In the genomic region with DNA sequence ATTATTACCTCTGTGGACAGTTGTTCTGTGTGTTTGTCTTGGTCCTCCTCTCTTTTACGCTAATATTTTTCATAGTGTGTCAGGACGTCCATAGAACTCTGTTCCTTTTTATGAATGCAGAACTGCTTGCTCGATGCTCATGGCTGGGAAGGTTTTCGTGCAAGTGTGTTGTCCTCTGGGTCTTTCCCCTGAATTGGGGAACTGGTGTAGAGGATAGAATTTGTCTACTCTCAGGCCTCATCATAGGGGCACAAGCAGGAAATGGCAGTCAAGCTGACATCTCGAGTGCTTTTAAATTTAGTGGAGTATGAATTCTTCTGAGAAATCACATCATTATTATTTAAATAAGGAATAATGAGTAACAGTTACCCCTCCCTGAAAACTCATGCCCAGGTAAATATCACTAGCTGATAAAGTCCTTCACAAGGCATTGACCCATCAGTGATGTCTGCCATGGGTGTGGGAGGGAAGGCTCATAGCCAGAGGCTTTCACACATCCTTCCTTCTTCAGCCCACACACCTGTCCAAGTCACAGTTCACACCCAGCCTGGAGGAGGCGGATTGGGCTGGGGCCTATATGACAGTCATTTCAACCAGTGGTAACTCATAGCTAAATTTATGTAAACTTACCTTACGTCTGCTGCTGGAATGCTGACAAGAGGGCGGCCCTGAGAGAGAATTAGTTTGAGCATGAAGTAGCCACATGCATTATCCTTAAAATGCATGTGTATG, we compare ENCODE assay signal across 23 cellular contexts.
DNase-seq lines count a peak whose midpoint lies in the region; ATAC-seq and TF ChIP-seq lines count a peak whose summit lies in the region.
"Had no signal": no experiment of that assay in that cellular context is flagged by ENCODE, and none has a peak within 500 bp of the region (broad histone marks: within the 10 kb centered on the region; RNA-seq: fewer than 3 reads in every experiment).

No MANE protein-coding gene starts in this region.

- no peak overlapping the region for H3K4me3 Mint-ChIP-seq in activated naive CD8-positive, alpha-beta T cell treated with anti-CD3 and anti-CD28 coated beads, Interleukin-2, amount 50 U/mL, for 24 hours
- H3K4me3 Mint-ChIP-seq: HFFc6, nephron progenitor cell, WTC11 had no signal

- DNase-seq in GM12865 (ENCODE audit: low read depth) (peak; percentile 47), KG1 (lab: John Stamatoyannopoulos, UW) (no peak), NCI-H1092 (lab: John Stamatoyannopoulos, UW) (no peak), GM10266 (ENCODE audit: extremely low spot score) (no peak)
- DNase-seq in activated naive CD8-positive, alpha-beta T cell treated with anti-CD3 and anti-CD28 coated beads, Interleukin-2, amount 50 U/mL, for 24 hours, result no peak
- DNase-seq: Caco-2; cerebellar nuclear complex; effector CD8-positive, alpha-beta T cell; esophagus squamous epithelium; left lung; midbrain; NCI-H748 treated with DMSO at 0.1 percent for 48 hours; nephron progenitor cell; PC-9; T-helper 2 cell; upper lobe of left lung had no signal

- no peaks in the 10 kb centered on the region for H3K36me3 Mint-ChIP-seq in activated naive CD8-positive, alpha-beta T cell treated with anti-CD3 and anti-CD28 coated beads, Interleukin-2, amount 50 U/mL, for 24 hours (ENCODE audit: low read depth)
- H3K36me3 Mint-ChIP-seq: WTC11 had no signal

- peak; percentile 73 for ATAC-seq in GM18502 (IDR thresholded peaks at IDR 0.05; ENCODE audit: poor library complexity, unreplicated experiment)
- peak; percentile 72 for ATAC-seq in HG02870 (IDR thresholded peaks at IDR 0.05; ENCODE audit: unreplicated experiment)
- peak; percentile 69 for ATAC-seq in activated naive CD8-positive, alpha-beta T cell treated with anti-CD3 and anti-CD28 coated beads, Interleukin-2, amount 50 U/mL, for 24 hours
- no peak for ATAC-seq in HG03039 (IDR thresholded peaks at IDR 0.05; ENCODE audit: unreplicated experiment)
- ATAC-seq: left lung, WTC11 had no signal

- peaks cover 11% of the 10 kb centered on the region for H3K4me1 Mint-ChIP-seq in activated naive CD8-positive, alpha-beta T cell treated with anti-CD3 and anti-CD28 coated beads, Interleukin-2, amount 50 U/mL, for 24 hours
- H3K4me1 Mint-ChIP-seq: nephron progenitor cell, WTC11 had no signal

- H3K9me3 Mint-ChIP-seq in activated naive CD8-positive, alpha-beta T cell treated with anti-CD3 and anti-CD28 coated beads, Interleukin-2, amount 50 U/mL, for 24 hours, result peaks cover 9% of the 10 kb centered on the region
- H3K9me3 Mint-ChIP-seq: HFFc6, nephron progenitor cell, WTC11 had no signal

- TF ChIP-seq CTCF in GM12865 (IDR thresholded peaks at IDR 0.05; ENCODE audit: insufficient read depth, low read depth, low read length, missing control alignments) (no peak), GM10266 (IDR thresholded peaks at IDR 0.05; ENCODE audit: control insufficient read depth, insufficient read depth, low read depth, missing control alignments) (no peak)

- H3K4me3 ChIP-seq in GM12865 (ENCODE audit: low read depth, low read length), result no peak overlapping the region
- H3K4me3 ChIP-seq: ascending aorta, esophagus squamous epithelium, left lung, PC-9, SJSA1, upper lobe of left lung had no signal

- H3K27me3 Mint-ChIP-seq in activated naive CD8-positive, alpha-beta T cell treated with anti-CD3 and anti-CD28 coated beads, Interleukin-2, amount 50 U/mL, for 24 hours, result no peaks in the 10 kb centered on the region

- no peak overlapping the region for H3K27ac Mint-ChIP-seq in activated naive CD8-positive, alpha-beta T cell treated with anti-CD3 and anti-CD28 coated beads, Interleukin-2, amount 50 U/mL, for 24 hours
- H3K27ac Mint-ChIP-seq: HFFc6, nephron progenitor cell, WTC11 had no signal
